In genomic region chr11:1771700-1772099, GRCh38 we compare ENCODE assay signal across 10 cellular contexts. TPM values are rescaled to one million over a fixed set of nuclear protein-coding genes. Genes with fewer than 3 reads are reported as not detected.
A peak's percentile ranks its signal among the peaks of the same experiment; 100 is the strongest.
DNase-seq lines count a peak whose midpoint lies in the region; ATAC-seq and TF ChIP-seq lines count a peak whose summit lies in the region.
"Had no signal": no experiment of that assay in that cellular context is flagged by ENCODE, and none has a peak within 500 bp of the region (broad histone marks: within the 10 kb centered on the region; RNA-seq: fewer than 3 reads in every experiment).

No MANE protein-coding gene starts in this region.

- peak overlapping the region; percentile 94 for H3K27ac ChIP-seq in AG04450 (ENCODE audit: low read depth, low read length)
- H3K27ac ChIP-seq in mammary epithelial cell (ENCODE audit: insufficient read depth, low read depth, low read length), result peak overlapping the region; percentile 56
- H3K27ac ChIP-seq in right lobe of liver, result peak overlapping the region in 1 of 3 donors; percentile 33

- peak overlapping the region; percentile 25 for H2AFZ ChIP-seq in mammary epithelial cell (ENCODE audit: low read depth, low read length)

- H3K4me1 ChIP-seq in mammary epithelial cell (ENCODE audit: insufficient read depth, low read length) (peaks cover 30% of the 10 kb centered on the region), right lobe of liver (no peaks in the 10 kb centered on the region)

- dilution Hi-C loops in mammary epithelial cell (cut with HindIII; ENCODE audit: low sequenced_read_pairs), result loop anchor here (5.0 kb wide), 2 partner anchors 34 to 46 kb away; no protein-coding TSS in a partner anchor

- ATAC-seq in right lobe of liver (peak; percentile 31 to 58 (median 48)), GM21576 (IDR thresholded peaks at IDR 0.05; ENCODE audit: unreplicated experiment) (no peak), HG02759 (IDR thresholded peaks at IDR 0.05; ENCODE audit: unreplicated experiment) (no peak)

- H4K20me1 ChIP-seq in mammary epithelial cell (ENCODE audit: insufficient read depth, low read length), result no peaks in the 10 kb centered on the region

- H3K4me3 ChIP-seq in AG04450 (ENCODE audit: low read depth, low read length), result no peak overlapping the region
- no peak overlapping the region for H3K4me3 ChIP-seq in mammary epithelial cell (replicated peaks in 1 of 3; ENCODE audit: insufficient read depth in 1 of 3, low read depth in 2 of 3, low read length in 3 of 3)
- H3K4me3 ChIP-seq in right lobe of liver, result no peak overlapping the region

- no peaks in the 10 kb centered on the region for H3K27me3 ChIP-seq in AG04450 (ENCODE audit: control insufficient read depth, insufficient read depth, low read length)
- H3K27me3 ChIP-seq in mammary epithelial cell (ENCODE audit: insufficient read depth, low read length), result no peaks in the 10 kb centered on the region
- H3K27me3 ChIP-seq in right lobe of liver, result no peaks in the 10 kb centered on the region
- H3K27me3 ChIP-seq: foreskin keratinocyte had no signal

- in situ Hi-C loops in mammary epithelial cell (cut with MboI; ENCODE audit: low sequenced_read_pairs in 2 of 2), result no loop called here

- BruUV-seq in mammary epithelial cell (replicated peaks; lab: Mats Ljungman, UMichigan), result no TSS peak

- H3K79me2 ChIP-seq in mammary epithelial cell (ENCODE audit: insufficient read depth, low read length), result no peaks in the 10 kb centered on the region

- intact Hi-C loops in mammary epithelial cell (cut with micrococcal nuclease) (loop anchor here (1.0 kb wide), 1 partner anchor 58 kb away; no protein-coding TSS in a partner anchor), right lobe of liver (cut with DNase I) (no loop called here)

- 64% methylated on average over 6 of the region's 6 CpGs for WGBS in mammary epithelial cell (ENCODE audit: low coverage, missing lambda C conversion rate)
- WGBS in right lobe of liver (ENCODE audit: insufficient coverage, low coverage, low lambda C conversion rate, missing lambda C conversion rate), result 57% methylated on average over 5 of the region's 6 CpGs

- no peak for TF ChIP-seq POLR2A in right lobe of liver (IDR thresholded peaks at IDR 0.05)

- CTCF ChIA-PET in AG04450 (lab: Charles Lee), result interaction anchor here (0.6 to 1.0 kb wide), 3 partner anchors 78 to 197 kb away, joined by 3 to 4 read pairs (median 3); no protein-coding TSS in a partner anchor
- CTCF ChIA-PET in mammary epithelial cell (lab: Charles Lee; ENCODE audit: low non-redundant PET), result no interaction called here

- H3K9ac ChIP-seq in mammary epithelial cell (ENCODE audit: insufficient read depth, low read length), result no peak overlapping the region

- no peak overlapping the region for H3K4me2 ChIP-seq in mammary epithelial cell (ENCODE audit: insufficient read depth, low read depth, low read length)

- H3K9me3 ChIP-seq in AG04450 (ENCODE audit: control insufficient read depth, insufficient read depth, low read length) (peaks cover 10% of the 10 kb centered on the region), mammary epithelial cell (replicated peaks; ENCODE audit: insufficient read depth, low read length) (no peaks in the 10 kb centered on the region), right lobe of liver (no peaks in the 10 kb centered on the region)

- no peak for DNase-seq in AG04450 (ENCODE audit: low read depth, low spot score)
- DNase-seq in M059J (ENCODE audit: low read depth), result peak; percentile 53
- peak; percentile 42 for DNase-seq in mammary epithelial cell
- DNase-seq in right lobe of liver, result no peak
- DNase-seq in NCI-H2227 (lab: John Stamatoyannopoulos, UW; ENCODE audit: unreplicated experiment), result no peak
- DNase-seq in pons (ENCODE audit: low spot score), result no peak
- DNase-seq: DMS 273 treated with DMSO at 0.1 percent for 48 hours had no signal

- TF ChIP-seq CTCF in AG04450 (IDR thresholded peaks at IDR 0.05; ENCODE audit: low read depth, low read length) (no peak), mammary epithelial cell (conservative IDR thresholded peaks at IDR 0.05 in 1 of 2, IDR thresholded peaks at IDR 0.05 in 1 of 2; ENCODE audit: extremely low read depth in 1 of 2, insufficient read depth in 1 of 2, low read depth in 1 of 2, low read length in 2 of 2) (no peak), right lobe of liver (IDR thresholded peaks at IDR 0.05) (no peak)

- POLR2A ChIA-PET in AG04450 (lab: Yijun Ruan, JAX), result interaction anchor here (0.6 to 1.0 kb wide), 2 partner anchors 27 to 33 kb away, joined by 3 read pairs; no protein-coding TSS in a partner anchor

- H3K36me3 ChIP-seq in mammary epithelial cell (ENCODE audit: insufficient read depth, low read length) (no peaks in the 10 kb centered on the region), right lobe of liver (no peaks in the 10 kb centered on the region)

RNA-seq across cellular contexts. Expression of gene CTSD, which starts 8.0 kb away (rescaled TPM):
- polyA plus RNA-seq in AG04450 (2011; rRNA removed) (77.8 and 136 TPM in 2 replicates), mammary epithelial cell (569 TPM)
- 107 and 168 TPM in 2 replicates for polyA minus RNA-seq in AG04450 (2011; rRNA and poly(A)+ RNA removed)
- total RNA-seq in M059J (2014; rRNA removed; shearing (Covaris generic)), result 974 and 1,095 TPM in 2 replicates
- total RNA-seq in mammary epithelial cell (100 to 1,000 TPM; 550 to 659 TPM), right lobe of liver (1,000 to 10,000 TPM in 3 of 6 experiments, 100 to 1,000 TPM in 3; 515 to 1,549 (median 1,009) TPM)
- polyA minus RNA-seq in mammary epithelial cell, result 834 TPM

RNA-seq across cellular contexts. Expression of gene IFITM10, which starts 21.3 kb away (rescaled TPM):
- polyA plus RNA-seq in AG04450 (2011; rRNA removed) (0.04 TPM in 1 of 2 replicates, not detected in the other), mammary epithelial cell (8.2 TPM)
- not detected in 2 replicates for polyA minus RNA-seq in AG04450 (2011; rRNA and poly(A)+ RNA removed)
- 2.7 and 11.4 TPM in 2 replicates for total RNA-seq in M059J (2014; rRNA removed; shearing (Covaris generic))
- total RNA-seq in mammary epithelial cell (10 to 100 TPM; 10.2 to 32.3 TPM), right lobe of liver (10 to 100 TPM in 1 of 6 experiments, 1 to 10 TPM in 5; 1.3 to 11.4 (median 6.7) TPM)
- 5.4 TPM for polyA minus RNA-seq in mammary epithelial cell

Comparison
In these comparisons a context has a peak if more than half of its experiments do, and no peak if none do; other contexts are left out.
1. DNase-seq: peak in M059J (single experiment) and mammary epithelial cell (single experiment); none in AG04450 (single experiment), right lobe of liver (0 of 3), NCI-H2227 (single experiment) and pons (single experiment).
2. ATAC-seq: peak in right lobe of liver (4 of 4); none in GM21576 (single experiment) and HG02759 (single experiment).